ENCODE assay signal across 21 cellular contexts in the genomic region with DNA sequence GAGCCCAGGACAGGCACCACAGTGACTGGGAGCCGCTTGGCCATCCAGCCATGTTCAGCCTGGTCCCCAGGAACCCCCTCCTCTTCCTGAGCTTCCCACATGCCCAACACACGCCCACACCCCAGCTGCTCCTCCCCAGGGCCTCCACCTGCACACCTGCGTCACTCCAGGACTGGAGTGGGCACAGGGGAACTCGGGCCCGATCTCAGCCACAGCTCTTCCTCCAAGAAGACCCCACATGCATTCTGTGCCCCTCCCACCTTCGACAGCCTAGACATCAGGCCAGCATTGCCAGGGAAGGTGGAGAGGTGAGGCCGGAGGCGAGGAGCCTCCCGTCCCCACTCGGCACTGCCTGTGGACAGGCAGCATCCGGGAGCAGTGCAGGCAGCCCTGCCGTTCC.
"Had no signal": no experiment of that assay in that cellular context is flagged by ENCODE, and none has a peak within 500 bp of the region (broad histone marks: within the 10 kb centered on the region; RNA-seq: fewer than 3 reads in every experiment).

No MANE protein-coding gene starts in this region.

- H3K27ac Mint-ChIP-seq: activated CD4-positive, alpha-beta memory T cell treated with anti-CD3 and anti-CD28 coated beads for 36 hours; activated CD4-positive, alpha-beta T cell treated with anti-CD3 and anti-CD28 coated beads for 36 hours; activated naive CD4-positive, alpha-beta T cell treated with anti-CD3 and anti-CD28 coated beads for 36 hours; activated naive CD8-positive, alpha-beta T cell treated with anti-CD3 and anti-CD28 coated beads, Interleukin-2, amount 50 U/mL, for 24 hours; nephron; type B pancreatic cell; WTC11 had no signal

- H3K9me3 Mint-ChIP-seq: activated CD4-positive, alpha-beta memory T cell treated with anti-CD3 and anti-CD28 coated beads for 36 hours; activated naive CD4-positive, alpha-beta T cell treated with anti-CD3 and anti-CD28 coated beads for 36 hours; activated naive CD8-positive, alpha-beta T cell treated with anti-CD3 and anti-CD28 coated beads, Interleukin-2, amount 50 U/mL, for 24 hours; activated T-cell treated with anti-CD3 and anti-CD28 coated beads, Interleukin-2, amount 50 U/mL, for 72 hours; nephron; stimulated activated effector memory CD8-positive, alpha-beta T cell treated with anti-CD3 and anti-CD28 coated beads, Interleukin-12 subunit alpha, Interleukin-12 subunit beta, amount 100 ng/mL, for 72 hours; type B pancreatic cell; WTC11 had no signal

- H3K4me3 Mint-ChIP-seq: activated CD4-positive, alpha-beta memory T cell treated with anti-CD3 and anti-CD28 coated beads for 36 hours; activated CD4-positive, alpha-beta T cell treated with anti-CD3 and anti-CD28 coated beads for 36 hours; activated naive CD4-positive, alpha-beta T cell treated with anti-CD3 and anti-CD28 coated beads for 36 hours; activated naive CD8-positive, alpha-beta T cell treated with anti-CD3 and anti-CD28 coated beads, Interleukin-2, amount 50 U/mL, for 24 hours; activated T-cell treated with anti-CD3 and anti-CD28 coated beads, Interleukin-2, amount 50 U/mL, for 72 hours; nephron; stimulated activated effector memory CD8-positive, alpha-beta T cell treated with anti-CD3 and anti-CD28 coated beads, Interleukin-12 subunit alpha, Interleukin-12 subunit beta, amount 100 ng/mL, for 72 hours; type B pancreatic cell; WTC11 had no signal

- H3K27ac ChIP-seq: body of pancreas, epithelial cell of prostate, heart left ventricle, vagina had no signal

- H3K4me1 Mint-ChIP-seq: activated CD4-positive, alpha-beta T cell treated with anti-CD3 and anti-CD28 coated beads for 36 hours; activated naive CD8-positive, alpha-beta T cell treated with anti-CD3 and anti-CD28 coated beads, Interleukin-2, amount 50 U/mL, for 24 hours; WTC11 had no signal

- H3K27me3 Mint-ChIP-seq: activated CD4-positive, alpha-beta memory T cell treated with anti-CD3 and anti-CD28 coated beads for 36 hours; activated CD4-positive, alpha-beta T cell treated with anti-CD3 and anti-CD28 coated beads for 36 hours; activated naive CD8-positive, alpha-beta T cell treated with anti-CD3 and anti-CD28 coated beads, Interleukin-2, amount 50 U/mL, for 24 hours; type B pancreatic cell had no signal

- H3K36me3 Mint-ChIP-seq: type B pancreatic cell, WTC11 had no signal

- DNase-seq: activated CD4-positive, alpha-beta memory T cell treated with anti-CD3 and anti-CD28 coated beads for 36 hours; activated CD4-positive, alpha-beta T cell treated with anti-CD3 and anti-CD28 coated beads for 36 hours; activated effector memory CD4-positive, alpha-beta T cell treated with Interleukin-2 at 50 U/mL for 16 hours; activated naive CD4-positive, alpha-beta T cell treated with anti-CD3 and anti-CD28 coated beads for 36 hours; activated naive CD8-positive, alpha-beta T cell treated with anti-CD3 and anti-CD28 coated beads, Interleukin-2, amount 50 U/mL, for 24 hours; activated T-cell treated with anti-CD3 and anti-CD28 coated beads, Interleukin-2, amount 50 U/mL, for 72 hours; anterior cingulate cortex; body of pancreas; heart left ventricle; islet precursor cell; left cardiac atrium; small intestine; stimulated activated CD4-positive, alpha-beta T cell treated with anti-CD3 and anti-CD28 coated beads, Interleukin-2, amount 100 ng/mL, for 24 hours; T-helper 9 cell had no signal

- ATAC-seq: activated CD4-positive, alpha-beta T cell treated with anti-CD3 and anti-CD28 coated beads for 36 hours; activated naive CD8-positive, alpha-beta T cell treated with anti-CD3 and anti-CD28 coated beads, Interleukin-2, amount 50 U/mL, for 24 hours; activated T-cell treated with anti-CD3 and anti-CD28 coated beads, Interleukin-2, amount 50 U/mL, for 72 hours; body of pancreas; heart left ventricle; left cardiac atrium; sciatic nerve; WTC11 had no signal
